In the genomic region with DNA sequence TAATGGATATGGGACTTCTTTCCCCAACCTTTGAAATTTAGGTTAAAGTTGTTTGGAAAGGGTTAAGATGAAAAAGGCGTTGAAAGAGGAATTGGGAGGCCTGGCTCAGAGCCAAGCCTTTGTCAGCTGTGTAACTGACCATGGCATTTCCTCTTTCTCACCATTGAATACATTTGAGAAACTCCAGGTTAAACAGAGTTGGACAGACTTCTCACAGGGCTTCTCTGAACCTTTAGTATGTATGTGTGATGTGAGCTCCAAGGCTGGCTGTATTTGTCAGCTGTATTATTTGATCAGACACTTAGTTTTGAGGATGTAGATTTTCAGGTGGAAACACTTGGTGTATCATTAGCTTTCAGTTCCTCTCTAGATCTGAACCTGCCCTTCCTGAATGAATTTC, we compare ENCODE assay signal across 12 cellular contexts.
DNase-seq lines count a peak whose midpoint lies in the region; ATAC-seq and TF ChIP-seq lines count a peak whose summit lies in the region.
"Had no signal": no experiment of that assay in that cellular context is flagged by ENCODE, and none has a peak within 500 bp of the region (broad histone marks: within the 10 kb centered on the region; RNA-seq: fewer than 3 reads in every experiment).

No MANE protein-coding gene starts in this region.

- no peak overlapping the region for H3K27ac ChIP-seq in right atrium auricular region
- H3K27ac ChIP-seq in RWPE2 (ENCODE audit: poor library complexity, severe bottlenecking) = no peak overlapping the region
- no peak overlapping the region for H3K27ac ChIP-seq in transverse colon
- no peak overlapping the region for H3K27ac ChIP-seq in sigmoid colon
- H3K27ac ChIP-seq: psoas muscle, VCaP had no signal

- in situ Hi-C loops in transverse colon (cut with MboI; ENCODE audit: low pct_ligation_motif_present in 1 of 4, low pct_unique_long_range_greater_than_20kb in 1 of 4, low sequenced_read_pairs in 3 of 4) = no loop called here

- no peaks in the 10 kb centered on the region for H3K4me1 ChIP-seq in right atrium auricular region
- H3K4me1 ChIP-seq in RWPE2 (ENCODE audit: insufficient read depth, poor library complexity, severe bottlenecking) = no peaks in the 10 kb centered on the region
- H3K4me1 ChIP-seq in transverse colon = no peaks in the 10 kb centered on the region
- peaks cover 0 to 17% (median 0%) of the 10 kb centered on the region in 4 donors for H3K4me1 ChIP-seq in sigmoid colon
- H3K4me1 ChIP-seq: psoas muscle had no signal

- TF ChIP-seq POLR2A in transverse colon (IDR thresholded peaks at IDR 0.05) (no peak), sigmoid colon (IDR thresholded peaks at IDR 0.05) (no peak)

- DNase-seq in Right ventricle myocardium inferior (ENCODE audit: missing footprints) (peak; percentile 70), right atrium auricular region (ENCODE audit: low spot score) (no peak), RWPE2 (ENCODE audit: low spot score) (no peak), glomerular endothelial cell (ENCODE audit: extremely low read depth, low read depth, low spot score) (peak; percentile 41), transverse colon (peak; percentile 12), sigmoid colon (no peak)
- no peak for DNase-seq in activated CD4-positive, alpha-beta T cell treated with anti-CD3 and anti-CD28 coated beads for 1 hour
- DNase-seq: H7, NCI-H510A had no signal

- 0 to 5% methylated on average over 1 of the region's 1 CpG for WGBS in transverse colon (ENCODE audit: low coverage in 1 of 2), 2 donors
- WGBS in sigmoid colon, 2 donors = 0 to 4% methylated on average over 1 of the region's 1 CpG

- no peaks in the 10 kb centered on the region for H3K9me3 ChIP-seq in right atrium auricular region
- H3K9me3 ChIP-seq in RWPE2 (ENCODE audit: severe bottlenecking) = no peaks in the 10 kb centered on the region
- H3K9me3 ChIP-seq in transverse colon = no peaks in the 10 kb centered on the region
- no peaks in the 10 kb centered on the region for H3K9me3 ChIP-seq in sigmoid colon
- H3K9me3 ChIP-seq: psoas muscle had no signal

- ATAC-seq in Right ventricle myocardium inferior (no peak), RWPE2 (ENCODE audit: low read depth) (peak; percentile 56; the same call in 1 of the 3 replicates), GM21390 (IDR thresholded peaks at IDR 0.05; ENCODE audit: unreplicated experiment) (no peak)
- ATAC-seq: psoas muscle had no signal

- TF ChIP-seq EP300 in transverse colon (IDR thresholded peaks at IDR 0.05; ENCODE audit: low read depth) (no peak), sigmoid colon (IDR thresholded peaks at IDR 0.05) (no peak)

- no peaks in the 10 kb centered on the region for H3K27me3 ChIP-seq in right atrium auricular region
- no peaks in the 10 kb centered on the region for H3K27me3 ChIP-seq in RWPE2 (ENCODE audit: insufficient read depth, poor library complexity, severe bottlenecking)
- no peaks in the 10 kb centered on the region for H3K27me3 ChIP-seq in transverse colon
- H3K27me3 ChIP-seq in sigmoid colon = no peaks in the 10 kb centered on the region

- H3K36me3 ChIP-seq in right atrium auricular region = no peaks in the 10 kb centered on the region
- H3K36me3 ChIP-seq in RWPE2 (ENCODE audit: low read depth) = no peaks in the 10 kb centered on the region
- H3K36me3 ChIP-seq in transverse colon = no peaks in the 10 kb centered on the region
- no peaks in the 10 kb centered on the region for H3K36me3 ChIP-seq in sigmoid colon

- no peak overlapping the region for H3K4me3 ChIP-seq in right atrium auricular region
- H3K4me3 ChIP-seq in RWPE2 (ENCODE audit: severe bottlenecking) = no peak overlapping the region
- H3K4me3 ChIP-seq in transverse colon = no peak overlapping the region
- H3K4me3 ChIP-seq in sigmoid colon = no peak overlapping the region
- H3K4me3 ChIP-seq: psoas muscle had no signal

- intact Hi-C loops in Right ventricle myocardium inferior (cut with DNase I) (no loop called here), transverse colon (cut with DNase I; ENCODE audit: low total_unique reads) (no loop called here), sigmoid colon (cut with DNase I) (no loop called here)

- TF ChIP-seq CTCF in right atrium auricular region (IDR thresholded peaks at IDR 0.05) (no peak), RWPE2 (IDR thresholded peaks at IDR 0.05; ENCODE audit: poor library complexity, severe bottlenecking) (no peak), transverse colon (IDR thresholded peaks at IDR 0.05) (no peak), sigmoid colon (IDR thresholded peaks at IDR 0.05) (no peak)

Comparison
In these comparisons a context has a peak if more than half of its experiments do, and no peak if none do; other contexts are left out.
1. DNase-seq: peak in Right ventricle myocardium inferior (single experiment), glomerular endothelial cell (single experiment) and transverse colon (single experiment); none in right atrium auricular region (single experiment), RWPE2 (single experiment), sigmoid colon (single experiment) and activated CD4-positive, alpha-beta T cell treated with anti-CD3 and anti-CD28 coated beads for 1 hour (single experiment).